Comparison of ENCODE assay signal across 15 cellular contexts in the genomic region with DNA sequence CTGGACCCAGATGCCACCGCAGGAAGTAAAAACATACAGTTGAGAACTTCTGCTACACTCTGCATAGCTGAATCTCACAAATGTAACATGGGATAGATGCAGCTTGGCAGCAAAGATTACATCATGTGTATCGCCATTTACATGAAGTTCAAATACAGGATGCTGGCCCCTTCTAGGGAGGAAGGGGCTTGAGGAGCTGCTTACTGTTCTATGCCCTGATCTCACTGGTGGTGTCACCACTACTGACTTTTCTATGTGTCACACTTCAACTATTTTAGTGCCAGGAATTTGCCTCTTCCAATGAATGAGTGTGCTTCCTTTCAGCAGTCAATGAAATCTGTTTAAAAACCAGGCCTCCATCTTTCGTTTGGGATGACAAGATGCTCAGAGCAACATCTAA. TPM values are rescaled to one million over a fixed set of nuclear protein-coding genes. Genes with fewer than 3 reads are reported as not detected.
DNase-seq lines count a peak whose midpoint lies in the region; ATAC-seq and TF ChIP-seq lines count a peak whose summit lies in the region.
"Had no signal": no experiment of that assay in that cellular context is flagged by ENCODE, and none has a peak within 500 bp of the region (broad histone marks: within the 10 kb centered on the region; RNA-seq: fewer than 3 reads in every experiment).

No MANE protein-coding gene starts in this region.

- H3K27me3 ChIP-seq in heart right ventricle (no peaks in the 10 kb centered on the region), aorta (ENCODE audit: control insufficient read depth in 1 of 2, insufficient read depth in 2 of 2, low read length in 1 of 2) (no peaks in the 10 kb centered on the region), colonic mucosa (no peaks in the 10 kb centered on the region), prostate gland (replicated peaks; ENCODE audit: insufficient read depth) (no peaks in the 10 kb centered on the region)
- H3K27me3 ChIP-seq: neutrophil, thyroid gland had no signal

- H3K9me3 ChIP-seq in heart right ventricle = no peaks in the 10 kb centered on the region
- H3K9me3 ChIP-seq in mesodermal cell (ENCODE audit: control insufficient read depth, low read length) = peaks cover 4% of the 10 kb centered on the region
- H3K9me3 ChIP-seq in aorta (ENCODE audit: control insufficient read depth, low read length) = no peaks in the 10 kb centered on the region
- H3K9me3 ChIP-seq in colonic mucosa = no peaks in the 10 kb centered on the region
- no peaks in the 10 kb centered on the region for H3K9me3 ChIP-seq in prostate gland
- H3K9me3 ChIP-seq: neutrophil, thyroid gland had no signal

- TF ChIP-seq CTCF in heart right ventricle (IDR thresholded peaks at IDR 0.05) (no peak), colonic mucosa (IDR thresholded peaks at IDR 0.05) (no peak), prostate gland (IDR thresholded peaks at IDR 0.05) (no peak)

- H3K27ac ChIP-seq in heart right ventricle (peak overlapping the region in 9 of 10 donors; percentile 60 to 90 (median 76)), cingulate gyrus (ENCODE audit: low read depth, low read length) (peak overlapping the region; percentile 42), mesodermal cell (ENCODE audit: low read depth, low read length, severe bottlenecking) (peak overlapping the region; percentile 92), aorta (ENCODE audit: low read depth in 1 of 2, low read length in 2 of 2) (peak overlapping the region; percentile 46 to 79), colonic mucosa (no peak overlapping the region), prostate gland (peak overlapping the region in 1 of 2 donors; percentile 9)
- H3K27ac ChIP-seq: neutrophil had no signal

- no peak for TF ChIP-seq POLR2A in prostate gland (IDR thresholded peaks at IDR 0.05)

- intact Hi-C loops in heart right ventricle (cut with DNase I) (loop anchor here in 1 of 10 donors (5.0 kb wide), 1 partner anchor 33 kb away; no protein-coding TSS in a partner anchor), cardiac septum (cut with DNase I) (loop anchor here (5.0 kb wide), 1 partner anchor 38 kb away; no protein-coding TSS in a partner anchor), aorta (cut with DNase I) (loop anchor here in 1 of 2 donors (5.0 to 10.0 kb wide), 3 partner anchors 43 to 275 kb away; no protein-coding TSS in a partner anchor), colonic mucosa (cut with DNase I) (no loop called here), prostate gland (cut with DNase I) (loop anchor here (5.0 to 10.0 kb wide), 3 partner anchors 43 to 235 kb away; a partner anchor contains a TSS)

- DNase-seq in heart right ventricle (no peak), cardiac septum (ENCODE audit: low spot score) (no peak), aorta (no peak), colonic mucosa (no peak), prostate gland (ENCODE audit: low spot score) (no peak)
- DNase-seq: ACHN, hippocampal formation, KG1, NCI-H146, NCI-H446, thyroid gland had no signal

- H3K4me3 ChIP-seq in heart right ventricle (no peak overlapping the region), mesodermal cell (ENCODE audit: extremely low read depth, insufficient read depth, low read length, poor library complexity, severe bottlenecking) (no peak overlapping the region), aorta (ENCODE audit: low read length in 2 of 2) (no peak overlapping the region), colonic mucosa (no peak overlapping the region), prostate gland (no peak overlapping the region)
- H3K4me3 ChIP-seq: thyroid gland had no signal

- ATAC-seq in heart right ventricle (no peak), aorta (ENCODE audit: low FRiP score) (peak; percentile 54), HG03280 (IDR thresholded peaks at IDR 0.05; ENCODE audit: unreplicated experiment) (no peak)

- no peak overlapping the region for H3K9ac ChIP-seq in colonic mucosa (ENCODE audit: low read depth in 2 of 2, low read length in 2 of 2)

- H3K4me1 ChIP-seq in heart right ventricle (peaks cover 5 to 60% (median 23%) of the 10 kb centered on the region in 9 donors), mesodermal cell (ENCODE audit: control insufficient read depth, insufficient read depth, low read length, poor library complexity, severe bottlenecking) (peaks cover 12% of the 10 kb centered on the region), aorta (ENCODE audit: control insufficient read depth in 1 of 2, insufficient read depth in 2 of 2, low read length in 2 of 2) (peaks cover 3 to 4% of the 10 kb centered on the region in 2 donors), colonic mucosa (no peaks in the 10 kb centered on the region), prostate gland (replicated peaks) (no peaks in the 10 kb centered on the region)

- H3K36me3 ChIP-seq in heart right ventricle (peaks cover 0 to 72% (median 34%) of the 10 kb centered on the region in 9 donors), mesodermal cell (ENCODE audit: control insufficient read depth, insufficient read depth, low read length) (peaks cover 62% of the 10 kb centered on the region), aorta (ENCODE audit: control insufficient read depth in 1 of 2, insufficient read depth in 2 of 2, low read length in 1 of 2) (peaks cover 4 to 12% of the 10 kb centered on the region in 2 donors), colonic mucosa (peaks cover 7% of the 10 kb centered on the region), prostate gland (peaks cover 3 to 9% of the 10 kb centered on the region in 2 donors)

- WGBS in heart right ventricle, 2 donors = 84 to 86% methylated on average over 3 of the region's 3 CpGs
- 80 to 100% methylated on average over 1 to 2 of the region's 3 CpGs for WGBS in mesodermal cell (ENCODE audit: insufficient coverage in 2 of 2), 2 experiments
- 9 to 11% methylated on average over 3 of the region's 3 CpGs for WGBS in aorta, 2 donors
- WGBS in prostate gland = 79% methylated on average over 3 of the region's 3 CpGs

RNA-seq across cellular contexts. Expression of a gene that starts 31.1 kb away (rescaled TPM):
- total RNA-seq in heart right ventricle (1 to 10 TPM in 1 of 10 donors, under 1 TPM in 4, not detected in 5; 0.63 to 6.6 (median 0.77) TPM), cardiac septum (not detected), aorta (under 1 TPM in 1 of 2 donors, not detected in 1; 0.42 TPM), colonic mucosa (not detected), prostate gland (1 to 10 TPM in 1 of 2 donors, not detected in 1; 4.7 TPM)
- polyA plus RNA-seq in heart right ventricle (10 to 100 TPM in 1 of 2 donors, 1 to 10 TPM in 1; 1.5 to 10.5 TPM), aorta (under 1 TPM in 1 of 2 donors, not detected in 1; 0.38 TPM)
- polyA plus RNA-seq in mesodermal cell (2013, experiment 1 of 2) = not detected
- not detected for polyA plus RNA-seq in mesodermal cell (2013, experiment 2 of 2)
- total RNA-seq: thyroid gland had no signal

RNA-seq across cellular contexts. Expression of a gene that starts 50.9 kb away (rescaled TPM):
- total RNA-seq in heart right ventricle (1 to 10 TPM; 1.8 to 3.6 (median 2.7) TPM), cardiac septum (2.6 TPM), aorta (1 to 10 TPM; 4.6 to 5.5 TPM), colonic mucosa (10 to 100 TPM; 13.5 to 36.2 TPM), prostate gland (10 to 100 TPM; 10.7 to 17.8 TPM)
- polyA plus RNA-seq in heart right ventricle (1 to 10 TPM; 2.6 to 3.1 TPM), aorta (1 to 10 TPM; 3.3 to 4.8 TPM)
- polyA plus RNA-seq in mesodermal cell (2013, experiment 1 of 2) = 28.1 TPM
- polyA plus RNA-seq in mesodermal cell (2013, experiment 2 of 2) = 31.3 TPM
